Comparison of ENCODE assay signal across 19 cellular contexts in genomic region chr15:93321881-93322282, GRCh38.
DNase-seq lines count a peak whose midpoint lies in the region; ATAC-seq and TF ChIP-seq lines count a peak whose summit lies in the region.
"Had no signal": no experiment of that assay in that cellular context is flagged by ENCODE, and none has a peak within 500 bp of the region (broad histone marks: within the 10 kb centered on the region; RNA-seq: fewer than 3 reads in every experiment).

No MANE protein-coding gene starts in this region.

- H3K4me3 ChIP-seq in Panc1 (ENCODE audit: low read depth in 2 of 2, low read length in 2 of 2) = no peak overlapping the region
- H3K4me3 ChIP-seq in epithelial cell of esophagus (ENCODE audit: low read length) = no peak overlapping the region
- no peak overlapping the region for H3K4me3 ChIP-seq in mucosa of descending colon

- peak; percentile 21 for DNase-seq in A172 (ENCODE audit: low spot score)
- no peak for DNase-seq in Panc1 (ENCODE audit: low read depth, low spot score)
- DNase-seq in epithelial cell of esophagus (ENCODE audit: low read depth) = peak; percentile 46
- DNase-seq in mucosa of descending colon = peak in 1 of 3 donors; percentile 7
- DNase-seq in stimulated activated CD4-positive, alpha-beta T cell treated with anti-CD3 and anti-CD28 coated beads, Interleukin-1b, Interleukin-23, amount 100 ng/mL, for 48 hours = no peak
- DNase-seq in D341Med (ENCODE audit: low spot score) = no peak
- DNase-seq: activated CD4-positive, alpha-beta T cell treated with anti-CD3 and anti-CD28 coated beads for 1 hour; activated CD8-positive, alpha-beta memory T cell treated with anti-CD3 and anti-CD28 coated beads, Interleukin-2, amount 50 U/mL, for 48 hours; activated naive CD4-positive, alpha-beta T cell treated with anti-CD3 and anti-CD28 coated beads, Interleukin-2, amount 50 U/mL, for 16 hours; caudate nucleus; CD8-positive, alpha-beta memory T cell; effector memory CD8-positive, alpha-beta T cell; foreskin melanocyte; GDM1; NCI-H1694; NCI-H524 treated with DMSO at 0.1 percent for 48 hours had no signal

- H3K4me1 ChIP-seq in Panc1 (ENCODE audit: control insufficient read depth, insufficient read depth, low read length) (no peaks in the 10 kb centered on the region; the same call in 1 of the 2 replicates), mucosa of descending colon (ENCODE audit: low read depth) (no peaks in the 10 kb centered on the region)

- H3K27ac ChIP-seq in Panc1 (ENCODE audit: low read length) = no peak overlapping the region
- H3K27ac ChIP-seq: KMS-11 had no signal

- in situ Hi-C loops in Panc1 (cut with HindIII; ENCODE audit: low pct_unique_long_range_greater_than_20kb, low sequenced_read_pairs) = no loop called here

- CTCF ChIA-PET in Panc1 (lab: Charles Lee) = no interaction called here

- no peaks in the 10 kb centered on the region for H3K36me3 ChIP-seq in Panc1 (ENCODE audit: control insufficient read depth, insufficient read depth, low read length)
- no peaks in the 10 kb centered on the region for H3K36me3 ChIP-seq in mucosa of descending colon (ENCODE audit: low read depth)

- no TSS peak for BruUV-seq in Panc1 (replicated peaks; lab: Mats Ljungman, UMichigan)

- no peak for TF ChIP-seq CTCF in Panc1 (IDR thresholded peaks at IDR 0.05)
- TF ChIP-seq CTCF in epithelial cell of esophagus (IDR thresholded peaks at IDR 0.05; ENCODE audit: insufficient read depth, low read depth, low read length, missing control alignments) = no peak
- no peak for TF ChIP-seq CTCF in mucosa of descending colon (IDR thresholded peaks at IDR 0.05)

- ATAC-seq in Panc1 = peak; percentile 63
- ATAC-seq in mucosa of descending colon = peak; percentile 70
- no peak for ATAC-seq in GM21723 (IDR thresholded peaks at IDR 0.05; ENCODE audit: unreplicated experiment)
- ATAC-seq in HG03025 (IDR thresholded peaks at IDR 0.05; ENCODE audit: low FRiP score, unreplicated experiment) = no peak
- ATAC-seq: effector memory CD8-positive, alpha-beta T cell had no signal

- H3K27me3 ChIP-seq in Panc1 (ENCODE audit: control insufficient read depth, insufficient read depth, low read length) = no peaks in the 10 kb centered on the region

- POLR2A ChIA-PET in Panc1 (lab: Charles Lee) = no interaction called here

- intact Hi-C loops in Panc1 (cut with micrococcal nuclease; ENCODE audit: unreplicated experiment) (no loop called here), mucosa of descending colon (cut with DNase I, micrococcal nuclease) (no loop called here)

- no peaks in the 10 kb centered on the region for H3K9me3 ChIP-seq in Panc1 (ENCODE audit: control insufficient read depth, insufficient read depth, low read depth, low read length)
- H3K9me3 ChIP-seq in mucosa of descending colon = no peaks in the 10 kb centered on the region

Comparison
In these comparisons a context has a peak if more than half of its experiments do, and no peak if none do; other contexts are left out.
1. DNase-seq: peak in A172 (single experiment) and epithelial cell of esophagus (single experiment); none in Panc1 (single experiment), stimulated activated CD4-positive, alpha-beta T cell treated with anti-CD3 and anti-CD28 coated beads, Interleukin-1b, Interleukin-23, amount 100 ng/mL, for 48 hours (single experiment) and D341Med (single experiment).
2. ATAC-seq: peak in Panc1 (single experiment) and mucosa of descending colon (single experiment); none in GM21723 (single experiment) and HG03025 (single experiment).